Comparison of ENCODE assay signal across 9 cellular contexts in genomic region chr17:45852535-45853297, GRCh38. TPM values are rescaled to one million over a fixed set of nuclear protein-coding genes. Genes with fewer than 3 reads are reported as not detected.
A peak's percentile ranks its signal among the peaks of the same experiment; 100 is the strongest.
DNase-seq lines count a peak whose midpoint lies in the region; ATAC-seq, FAIRE-seq and TF ChIP-seq lines count a peak whose summit lies in the region.
"Had no signal": no experiment of that assay in that cellular context is flagged by ENCODE, and none has a peak within 500 bp of the region (broad histone marks: within the 10 kb centered on the region; RNA-seq: fewer than 3 reads in every experiment).

No MANE protein-coding gene starts in this region.

- H3K9me3 ChIP-seq in effector memory CD4-positive, alpha-beta T cell (ENCODE audit: control insufficient read depth, low read length) = no peaks in the 10 kb centered on the region
- no peaks in the 10 kb centered on the region for H3K9me3 ChIP-seq in mucosa of descending colon

- H3K36me3 Mint-ChIP-seq in stimulated activated effector memory CD8-positive, alpha-beta T cell treated with anti-CD3 and anti-CD28 coated beads, Interleukin-12 subunit alpha, Interleukin-12 subunit beta, amount 100 ng/mL, for 72 hours = no peaks in the 10 kb centered on the region

- no peaks in the 10 kb centered on the region for H3K36me3 ChIP-seq in effector memory CD4-positive, alpha-beta T cell (ENCODE audit: control insufficient read depth, insufficient read depth, low read length)
- H3K36me3 ChIP-seq in mucosa of descending colon (ENCODE audit: low read depth) = no peaks in the 10 kb centered on the region

- CTCF ChIA-PET in AG04449 (lab: Yijun Ruan, JAX) = interaction anchor here (0.6 to 5.2 kb wide), 23 partner anchors 9 to 717 kb away, joined by 3 to 43 read pairs (median 5); partner anchors contain the start of gene ACBD4

- no peak overlapping the region for H3K4me3 ChIP-seq in AG04449 (ENCODE audit: low read depth, low read length)
- H3K4me3 ChIP-seq in effector memory CD4-positive, alpha-beta T cell (ENCODE audit: insufficient read depth, low read depth, low read length, poor library complexity, severe bottlenecking) = no peak overlapping the region
- no peak overlapping the region for H3K4me3 ChIP-seq in mucosa of descending colon

- H3K27me3 ChIP-seq in effector memory CD4-positive, alpha-beta T cell (replicated peaks; ENCODE audit: control insufficient read depth, insufficient read depth, low read length, poor library complexity, severe bottlenecking) = no peaks in the 10 kb centered on the region

- POLR2A ChIA-PET in AG04449 (lab: Yijun Ruan, JAX) = no interaction called here

- no peak overlapping the region for H3K27ac Mint-ChIP-seq in stimulated activated effector memory CD8-positive, alpha-beta T cell treated with anti-CD3 and anti-CD28 coated beads, Interleukin-12 subunit alpha, Interleukin-12 subunit beta, amount 100 ng/mL, for 72 hours

- peaks cover 4% of the 10 kb centered on the region for H3K4me1 Mint-ChIP-seq in stimulated activated effector memory CD8-positive, alpha-beta T cell treated with anti-CD3 and anti-CD28 coated beads, Interleukin-12 subunit alpha, Interleukin-12 subunit beta, amount 100 ng/mL, for 72 hours

- DNase-seq in AG04449 (ENCODE audit: low read depth, low spot score) (no peak), GM18507 (ENCODE audit: extremely low spot score, insufficient read length, low read depth) (peak; percentile 23), NCI-H446 treated with DMSO at 0.1 percent for 48 hours (lab: John Stamatoyannopoulos, UW) (peak; percentile 30), mucosa of descending colon (peak in 2 of 3 donors; percentile 56 to 79), GM19240 (ENCODE audit: insufficient read length, low spot score) (no peak)
- DNase-seq in activated CD4-positive, alpha-beta T cell treated with anti-CD3 and anti-CD28 coated beads, Interleukin-2, amount 50 U/mL, for 48 hours = peak; percentile 70 to 76
- peak in 2 of 3 donors; percentile 21 to 47 for DNase-seq in effector memory CD4-positive, alpha-beta T cell
- peak; percentile 36 to 77 for DNase-seq in stimulated activated effector memory CD8-positive, alpha-beta T cell treated with anti-CD3 and anti-CD28 coated beads, Interleukin-12 subunit alpha, Interleukin-12 subunit beta, amount 100 ng/mL, for 72 hours (ENCODE audit: low spot score in 2 of 2)

- intact Hi-C loops in mucosa of descending colon (cut with DNase I, micrococcal nuclease) = no loop called here

- H3K4me1 ChIP-seq in effector memory CD4-positive, alpha-beta T cell (ENCODE audit: control insufficient read depth, insufficient read depth, low read length, poor library complexity, severe bottlenecking) = peaks cover 3% of the 10 kb centered on the region
- H3K4me1 ChIP-seq in mucosa of descending colon (ENCODE audit: low read depth) = no peaks in the 10 kb centered on the region

- peak; percentile 80 for FAIRE-seq in GM18507 (lab: Jason Lieb, UNC)

- TF ChIP-seq CTCF in AG04449 (IDR thresholded peaks at IDR 0.05; ENCODE audit: insufficient read depth, low read length, missing control alignments) = peak; percentile 79
- peak; percentile 84 for TF ChIP-seq CTCF in mucosa of descending colon (IDR thresholded peaks at IDR 0.05)

- H3K27ac ChIP-seq in effector memory CD4-positive, alpha-beta T cell (ENCODE audit: insufficient read depth, low read length, poor library complexity, severe bottlenecking) = no peak overlapping the region

- ATAC-seq in mucosa of descending colon = peak; percentile 52
- ATAC-seq in stimulated activated effector memory CD8-positive, alpha-beta T cell treated with anti-CD3 and anti-CD28 coated beads, Interleukin-12 subunit alpha, Interleukin-12 subunit beta, amount 100 ng/mL, for 72 hours = peak; percentile 40

- H3K4me3 Mint-ChIP-seq in stimulated activated effector memory CD8-positive, alpha-beta T cell treated with anti-CD3 and anti-CD28 coated beads, Interleukin-12 subunit alpha, Interleukin-12 subunit beta, amount 100 ng/mL, for 72 hours = no peak overlapping the region

- H3K9me3 Mint-ChIP-seq in stimulated activated effector memory CD8-positive, alpha-beta T cell treated with anti-CD3 and anti-CD28 coated beads, Interleukin-12 subunit alpha, Interleukin-12 subunit beta, amount 100 ng/mL, for 72 hours = no peaks in the 10 kb centered on the region

RNA-seq across cellular contexts. Expression of gene SPPL2C, which starts 8.0 kb away (rescaled TPM):
- total RNA-seq in mucosa of descending colon = not detected
- total RNA-seq: skeletal muscle tissue had no signal

RNA-seq across cellular contexts. Expression of gene MAPT, which starts 41.6 kb away (rescaled TPM):
- 10 to 100 TPM in 1 of 3 donors, 1 to 10 TPM in 1, under 1 TPM in 1; 0.72 to 61.5 (median 1.4) TPM for total RNA-seq in mucosa of descending colon

Comparison
In these comparisons a context has a peak if more than half of its experiments do, and no peak if none do; other contexts are left out.
1. DNase-seq: peak in GM18507 (single experiment), NCI-H446 treated with DMSO at 0.1 percent for 48 hours (single experiment), activated CD4-positive, alpha-beta T cell treated with anti-CD3 and anti-CD28 coated beads, Interleukin-2, amount 50 U/mL, for 48 hours (2 of 2), effector memory CD4-positive, alpha-beta T cell (2 of 3), mucosa of descending colon (2 of 3) and stimulated activated effector memory CD8-positive, alpha-beta T cell treated with anti-CD3 and anti-CD28 coated beads, Interleukin-12 subunit alpha, Interleukin-12 subunit beta, amount 100 ng/mL, for 72 hours (2 of 2); none in AG04449 (single experiment) and GM19240 (single experiment).